Comparison of ENCODE assay signal across 1 cellular context in the genomic region with DNA sequence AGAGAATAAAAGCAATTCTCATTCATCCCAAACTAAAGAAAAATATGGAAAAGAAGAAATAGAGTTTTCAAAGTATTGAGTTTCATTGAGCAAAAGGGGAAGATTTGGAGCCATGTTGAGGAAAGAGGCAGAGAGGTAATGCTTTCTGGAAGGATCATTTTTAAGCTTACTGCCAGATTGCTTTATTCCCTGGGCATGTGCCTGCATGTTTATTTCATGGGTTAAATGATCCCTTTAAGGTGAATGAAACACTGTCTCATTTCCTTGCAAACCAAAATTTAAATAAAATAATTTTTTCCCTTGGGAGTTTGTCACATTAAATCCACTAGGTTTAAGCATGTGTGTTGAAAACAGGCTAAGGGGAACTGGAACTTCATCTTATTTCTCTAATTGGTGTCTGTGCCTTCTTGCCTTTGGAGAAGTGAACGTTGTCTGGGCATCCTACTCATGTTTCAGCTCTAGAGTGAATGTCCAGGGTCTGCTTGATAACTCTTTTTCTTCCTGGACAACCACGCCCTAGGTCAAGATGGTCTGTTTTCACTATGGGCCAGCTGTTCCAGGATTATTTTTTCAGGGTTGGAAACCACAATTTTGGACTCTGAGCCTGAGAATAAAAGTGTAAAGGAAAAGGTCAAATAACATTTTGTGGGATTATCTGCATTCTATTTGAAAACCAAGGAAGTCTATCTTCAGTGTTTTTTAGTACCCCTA.
TF ChIP-seq lines count a peak whose summit lies in the region.

No MANE protein-coding gene starts in this region.

TF ChIP-seq in GM23338, 12 proteins besides CTCF, POLR2A, EP300 and RAD21 (continued from another document):
- TF ChIP-seq, protein P1, sequence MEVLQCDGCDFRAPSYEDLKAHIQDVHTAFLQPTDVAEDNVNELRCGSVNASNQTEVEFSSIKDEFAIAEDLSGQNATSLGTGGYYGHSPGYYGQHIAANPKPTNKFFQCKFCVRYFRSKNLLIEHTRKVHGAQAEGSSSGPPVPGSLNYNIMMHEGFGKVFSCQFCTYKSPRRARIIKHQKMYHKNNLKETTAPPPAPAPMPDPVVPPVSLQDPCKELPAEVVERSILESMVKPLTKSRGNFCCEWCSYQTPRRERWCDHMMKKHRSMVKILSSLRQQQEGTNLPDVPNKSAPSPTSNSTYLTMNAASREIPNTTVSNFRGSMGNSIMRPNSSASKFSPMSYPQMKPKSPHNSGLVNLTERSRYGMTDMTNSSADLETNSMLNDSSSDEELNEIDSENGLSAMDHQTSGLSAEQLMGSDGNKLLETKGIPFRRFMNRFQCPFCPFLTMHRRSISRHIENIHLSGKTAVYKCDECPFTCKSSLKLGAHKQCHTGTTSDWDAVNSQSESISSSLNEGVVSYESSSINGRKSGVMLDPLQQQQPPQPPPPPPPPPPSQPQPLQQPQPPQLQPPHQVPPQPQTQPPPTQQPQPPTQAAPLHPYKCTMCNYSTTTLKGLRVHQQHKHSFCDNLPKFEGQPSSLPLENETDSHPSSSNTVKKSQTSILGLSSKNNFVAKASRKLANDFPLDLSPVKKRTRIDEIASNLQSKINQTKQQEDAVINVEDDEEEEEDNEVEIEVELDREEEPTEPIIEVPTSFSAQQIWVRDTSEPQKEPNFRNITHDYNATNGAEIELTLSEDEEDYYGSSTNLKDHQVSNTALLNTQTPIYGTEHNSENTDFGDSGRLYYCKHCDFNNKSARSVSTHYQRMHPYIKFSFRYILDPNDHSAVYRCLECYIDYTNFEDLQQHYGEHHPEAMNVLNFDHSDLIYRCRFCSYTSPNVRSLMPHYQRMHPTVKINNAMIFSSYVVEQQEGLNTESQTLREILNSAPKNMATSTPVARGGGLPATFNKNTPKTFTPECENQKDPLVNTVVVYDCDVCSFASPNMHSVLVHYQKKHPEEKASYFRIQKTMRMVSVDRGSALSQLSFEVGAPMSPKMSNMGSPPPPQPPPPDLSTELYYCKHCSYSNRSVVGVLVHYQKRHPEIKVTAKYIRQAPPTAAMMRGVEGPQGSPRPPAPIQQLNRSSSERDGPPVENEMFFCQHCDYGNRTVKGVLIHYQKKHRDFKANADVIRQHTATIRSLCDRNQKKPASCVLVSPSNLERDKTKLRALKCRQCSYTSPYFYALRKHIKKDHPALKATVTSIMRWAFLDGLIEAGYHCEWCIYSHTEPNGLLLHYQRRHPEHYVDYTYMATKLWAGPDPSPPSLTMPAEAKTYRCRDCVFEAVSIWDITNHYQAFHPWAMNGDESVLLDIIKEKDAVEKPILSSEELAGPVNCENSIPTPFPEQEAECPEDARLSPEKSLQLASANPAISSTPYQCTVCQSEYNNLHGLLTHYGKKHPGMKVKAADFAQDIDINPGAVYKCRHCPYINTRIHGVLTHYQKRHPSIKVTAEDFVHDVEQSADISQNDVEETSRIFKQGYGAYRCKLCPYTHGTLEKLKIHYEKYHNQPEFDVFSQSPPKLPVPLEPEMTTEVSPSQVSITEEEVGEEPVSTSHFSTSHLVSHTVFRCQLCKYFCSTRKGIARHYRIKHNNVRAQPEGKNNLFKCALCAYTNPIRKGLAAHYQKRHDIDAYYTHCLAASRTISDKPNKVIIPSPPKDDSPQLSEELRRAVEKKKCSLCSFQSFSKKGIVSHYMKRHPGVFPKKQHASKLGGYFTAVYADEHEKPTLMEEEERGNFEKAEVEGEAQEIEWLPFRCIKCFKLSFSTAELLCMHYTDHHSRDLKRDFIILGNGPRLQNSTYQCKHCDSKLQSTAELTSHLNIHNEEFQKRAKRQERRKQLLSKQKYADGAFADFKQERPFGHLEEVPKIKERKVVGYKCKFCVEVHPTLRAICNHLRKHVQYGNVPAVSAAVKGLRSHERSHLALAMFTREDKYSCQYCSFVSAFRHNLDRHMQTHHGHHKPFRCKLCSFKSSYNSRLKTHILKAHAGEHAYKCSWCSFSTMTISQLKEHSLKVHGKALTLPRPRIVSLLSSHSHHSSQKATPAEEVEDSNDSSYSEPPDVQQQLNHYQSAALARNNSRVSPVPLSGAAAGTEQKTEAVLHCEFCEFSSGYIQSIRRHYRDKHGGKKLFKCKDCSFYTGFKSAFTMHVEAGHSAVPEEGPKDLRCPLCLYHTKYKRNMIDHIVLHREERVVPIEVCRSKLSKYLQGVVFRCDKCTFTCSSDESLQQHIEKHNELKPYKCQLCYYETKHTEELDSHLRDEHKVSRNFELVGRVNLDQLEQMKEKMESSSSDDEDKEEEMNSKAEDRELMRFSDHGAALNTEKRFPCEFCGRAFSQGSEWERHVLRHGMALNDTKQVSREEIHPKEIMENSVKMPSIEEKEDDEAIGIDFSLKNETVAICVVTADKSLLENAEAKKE (CRISPR knock-in tag; IDR thresholded peaks at IDR 0.05): no peak
